Comparison of ENCODE assay signal across 8 cellular contexts in the genomic region with DNA sequence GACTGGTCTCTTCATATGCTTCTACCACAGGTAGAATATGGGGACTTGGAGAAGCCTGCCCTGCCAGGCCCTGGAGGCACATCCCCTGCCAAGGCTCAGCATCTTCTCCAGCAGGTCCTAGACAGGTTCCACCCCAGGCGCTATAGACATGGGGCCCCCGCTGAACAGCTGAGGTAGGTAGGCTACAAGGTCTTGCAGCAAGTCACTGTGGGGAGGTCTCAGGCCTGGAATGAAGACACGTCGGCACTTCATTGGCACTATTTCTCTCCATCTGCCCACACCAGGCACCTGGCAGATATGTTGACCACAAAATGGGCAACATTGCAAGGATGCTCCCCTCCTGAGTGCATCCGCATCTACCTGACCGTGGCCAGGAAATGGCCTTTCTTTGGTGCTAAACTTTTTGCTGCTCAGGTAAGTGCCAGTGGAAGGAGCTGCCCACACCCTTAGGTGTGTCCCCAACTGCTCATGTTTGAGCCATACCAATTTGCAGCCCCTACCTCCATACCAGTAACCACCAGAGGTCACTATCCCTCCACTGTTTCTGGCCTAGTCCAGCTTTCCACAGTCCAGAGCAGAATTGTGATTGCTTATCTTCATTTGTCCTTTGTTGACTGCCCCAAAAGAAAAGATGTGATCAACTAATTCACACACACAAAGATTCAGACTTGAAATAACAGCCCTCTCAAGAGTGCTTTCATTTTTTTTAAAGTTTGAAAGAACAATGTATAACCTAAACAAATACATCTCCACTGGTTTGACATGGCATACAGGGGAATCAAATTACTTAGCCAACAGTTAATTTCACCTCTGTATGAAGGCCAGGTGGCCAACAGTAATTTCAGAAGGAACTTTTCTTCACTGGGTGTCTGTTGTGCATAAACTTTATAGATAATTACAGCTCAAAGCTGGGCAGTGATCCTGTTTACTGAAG. TPM values are rescaled to one million over a fixed set of nuclear protein-coding genes. Genes with fewer than 3 reads are reported as not detected.
DNase-seq lines count a peak whose midpoint lies in the region; FAIRE-seq and TF ChIP-seq lines count a peak whose summit lies in the region.

No MANE protein-coding gene starts in this region.

- peaks cover 1% of the 10 kb centered on the region for H3K36me3 Mint-ChIP-seq in T-helper 2 cell treated with Interferon-gamma antibody and Interleukin-4, amounts not matched to agents 5 μg/mL and 100 μg/mL, for 36 hours (ENCODE audit: low read depth)

- H3K4me3 ChIP-seq in HEK293 (ENCODE audit: low read depth, low read length) (no peak overlapping the region), brain microvascular endothelial cell (ENCODE audit: low read depth, low read length) (no peak overlapping the region), kidney (ENCODE audit: low read length in 2 of 2) (no peak overlapping the region)

- no peaks in the 10 kb centered on the region for H3K9me3 Mint-ChIP-seq in T-helper 2 cell treated with Interferon-gamma antibody and Interleukin-4, amounts not matched to agents 5 μg/mL and 100 μg/mL, for 36 hours

- intact Hi-C loops in kidney (cut with DNase I) = loop anchor here (10.0 kb wide), 1 partner anchor 121 kb away; the partner anchor contains the start of gene RDH12

- H3K9me3 ChIP-seq in HEK293 (ENCODE audit: control insufficient read depth, insufficient read depth, low read depth, low read length) = no peaks in the 10 kb centered on the region
- no peaks in the 10 kb centered on the region for H3K9me3 ChIP-seq in kidney (ENCODE audit: control insufficient read depth in 1 of 2, low read length in 2 of 2)

- H3K27ac ChIP-seq in HEK293 (ENCODE audit: extremely low read depth, low read depth, low read length) (no peak overlapping the region), brain microvascular endothelial cell (no peak overlapping the region), kidney (ENCODE audit: low read depth in 2 of 2, low read length in 2 of 2) (no peak overlapping the region)

- CTCF ChIA-PET in HEK293 (lab: Yijun Ruan, JAX) = interaction anchor here (0.6 to 8.8 kb wide), 18 partner anchors 10 to 1223 kb away, joined by 3 to 131 read pairs (median 6); partner anchors contain the start of genes ARG2, PIGH and RDH12

- H3K4me1 ChIP-seq in HEK293 (ENCODE audit: control insufficient read depth, insufficient read depth, low read length) (no peaks in the 10 kb centered on the region), kidney (ENCODE audit: control insufficient read depth in 1 of 2, insufficient read depth in 1 of 2, low read depth in 1 of 2, low read length in 2 of 2) (peaks cover 2 to 9% of the 10 kb centered on the region in 2 donors)

- FAIRE-seq in kidney (lab: Jason Lieb, UNC) = no peak

- no peaks in the 10 kb centered on the region for H3K27me3 ChIP-seq in brain microvascular endothelial cell (replicated peaks)

- peak; percentile 25 for DNase-seq in activated CD8-positive, alpha-beta memory T cell treated with anti-CD3 and anti-CD28 coated beads, Interleukin-2, amount 50 U/mL, for 4 hours
- DNase-seq in activated CD8-positive, alpha-beta memory T cell treated with anti-CD3 and anti-CD28 coated beads for 24 hours = no peak
- DNase-seq in NOMO-1 treated with DMSO at 0.1 percent for 48 hours (lab: John Stamatoyannopoulos, UW; ENCODE audit: unreplicated experiment) (peak; percentile 6), brain microvascular endothelial cell (peak; percentile 43), kidney (no peak), superior temporal gyrus (ENCODE audit: extremely low spot score) (peak; percentile 57)
- no peak for DNase-seq in T-helper 2 cell treated with Interferon-gamma antibody and Interleukin-4, amounts not matched to agents 5 μg/mL and 100 μg/mL, for 36 hours (ENCODE audit: low spot score)

- H3K4me3 Mint-ChIP-seq in T-helper 2 cell treated with Interferon-gamma antibody and Interleukin-4, amounts not matched to agents 5 μg/mL and 100 μg/mL, for 36 hours = no peak overlapping the region

- no peak overlapping the region for H3K27ac Mint-ChIP-seq in T-helper 2 cell treated with Interferon-gamma antibody and Interleukin-4, amounts not matched to agents 5 μg/mL and 100 μg/mL, for 36 hours

- POLR2A ChIA-PET in HEK293 (lab: Yijun Ruan, JAX) = interaction anchor here (0.5 to 1.4 kb wide), 3 partner anchors 52 to 120 kb away, joined by 3 to 4 read pairs (median 3); no protein-coding TSS in a partner anchor

- H3K4me1 Mint-ChIP-seq in T-helper 2 cell treated with Interferon-gamma antibody and Interleukin-4, amounts not matched to agents 5 μg/mL and 100 μg/mL, for 36 hours (ENCODE audit: low read depth) = peaks cover 3% of the 10 kb centered on the region

- no peak overlapping the region for H3K9ac ChIP-seq in kidney (ENCODE audit: low read length in 2 of 2)

- H3K27me3 Mint-ChIP-seq in T-helper 2 cell treated with Interferon-gamma antibody and Interleukin-4, amounts not matched to agents 5 μg/mL and 100 μg/mL, for 36 hours (ENCODE audit: low read depth) = no peaks in the 10 kb centered on the region

- in situ Hi-C loops in brain microvascular endothelial cell (cut with HindIII; ENCODE audit: low pct_ligation_motif_present, low sequenced_read_pairs) = no loop called here

- TF ChIP-seq CTCF in HEK293 (tag by site-specific recombination; IDR thresholded peaks at IDR 0.05) (peak; percentile 77), brain microvascular endothelial cell (IDR thresholded peaks at IDR 0.05; ENCODE audit: low read depth, low read length, missing control alignments) (peak; percentile 86), kidney (IDR thresholded peaks at IDR 0.05; ENCODE audit: borderline replicate concordance, extremely low read depth, insufficient read depth) (peak; percentile 75)

- peaks cover 7 to 89% of the 10 kb centered on the region in 2 experiments for H3K36me3 ChIP-seq in HEK293 (ENCODE audit: control insufficient read depth in 2 of 2, insufficient read depth in 1 of 2, low read length in 2 of 2)
- no peaks in the 10 kb centered on the region for H3K36me3 ChIP-seq in brain microvascular endothelial cell (replicated peaks)
- H3K36me3 ChIP-seq in kidney (ENCODE audit: control insufficient read depth in 1 of 2, insufficient read depth in 2 of 2, low read length in 2 of 2) = peaks cover 4 to 17% of the 10 kb centered on the region in 2 donors

TF ChIP-seq in HEK293, 187 proteins besides CTCF, POLR2A, EP300 and RAD21 (continues in another document):
- TF ChIP-seq ZNF114 (tag by site-specific recombination; IDR thresholded peaks at IDR 0.05) (no peak), REPIN1 (tag by site-specific recombination; IDR thresholded peaks at IDR 0.05; ENCODE audit: low read depth) (no peak), ZFHX2 (tag by site-specific recombination; conservative IDR thresholded peaks at IDR 0.05) (no peak), ZFP41 (tag by site-specific recombination; IDR thresholded peaks at IDR 0.05; ENCODE audit: borderline replicate concordance) (no peak), ZNF555 (tag by site-specific recombination; conservative IDR thresholded peaks at IDR 0.05) (no peak), ZNF791 (tag by site-specific recombination; IDR thresholded peaks at IDR 0.05) (no peak), ZNF488 (tag by site-specific recombination; IDR thresholded peaks at IDR 0.05) (no peak)
- TF ChIP-seq, protein P1, sequence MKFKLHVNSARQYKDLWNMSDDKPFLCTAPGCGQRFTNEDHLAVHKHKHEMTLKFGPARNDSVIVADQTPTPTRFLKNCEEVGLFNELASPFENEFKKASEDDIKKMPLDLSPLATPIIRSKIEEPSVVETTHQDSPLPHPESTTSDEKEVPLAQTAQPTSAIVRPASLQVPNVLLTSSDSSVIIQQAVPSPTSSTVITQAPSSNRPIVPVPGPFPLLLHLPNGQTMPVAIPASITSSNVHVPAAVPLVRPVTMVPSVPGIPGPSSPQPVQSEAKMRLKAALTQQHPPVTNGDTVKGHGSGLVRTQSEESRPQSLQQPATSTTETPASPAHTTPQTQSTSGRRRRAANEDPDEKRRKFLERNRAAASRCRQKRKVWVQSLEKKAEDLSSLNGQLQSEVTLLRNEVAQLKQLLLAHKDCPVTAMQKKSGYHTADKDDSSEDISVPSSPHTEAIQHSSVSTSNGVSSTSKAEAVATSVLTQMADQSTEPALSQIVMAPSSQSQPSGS (tag by site-specific recombination; IDR thresholded peaks at IDR 0.05; ENCODE audit: low read depth) = no peak
- TF ChIP-seq, protein P2, sequence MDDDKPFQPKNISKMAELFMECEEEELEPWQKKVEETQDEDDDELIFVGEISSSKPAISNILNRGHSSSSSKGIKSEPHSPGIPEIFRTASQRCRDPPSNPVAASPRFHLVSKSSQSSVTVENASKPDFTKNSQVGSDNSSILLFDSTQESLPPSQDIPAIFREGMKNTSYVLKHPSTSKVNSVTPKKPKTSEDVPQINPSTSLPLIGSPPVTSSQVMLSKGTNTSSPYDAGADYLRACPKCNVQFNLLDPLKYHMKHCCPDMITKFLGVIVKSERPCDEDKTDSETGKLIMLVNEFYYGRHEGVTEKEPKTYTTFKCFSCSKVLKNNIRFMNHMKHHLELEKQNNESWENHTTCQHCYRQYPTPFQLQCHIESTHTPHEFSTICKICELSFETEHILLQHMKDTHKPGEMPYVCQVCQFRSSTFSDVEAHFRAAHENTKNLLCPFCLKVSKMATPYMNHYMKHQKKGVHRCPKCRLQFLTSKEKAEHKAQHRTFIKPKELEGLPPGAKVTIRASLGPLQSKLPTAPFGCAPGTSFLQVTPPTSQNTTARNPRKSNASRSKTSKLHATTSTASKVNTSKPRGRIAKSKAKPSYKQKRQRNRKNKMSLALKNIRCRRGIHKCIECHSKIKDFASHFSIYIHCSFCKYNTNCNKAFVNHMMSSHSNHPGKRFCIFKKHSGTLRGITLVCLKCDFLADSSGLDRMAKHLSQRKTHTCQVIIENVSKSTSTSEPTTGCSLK (tag by site-specific recombination; IDR thresholded peaks at IDR 0.05) = no peak

RNA-seq across cellular contexts. Expression of gene PIGH, which starts 16.1 kb away (rescaled TPM):
- 31.7 TPM for total RNA-seq in kidney
- polyA plus RNA-seq in kidney (ENCODE audit: insufficient read depth, low read depth, low replicate concordance) = 44.9 TPM

RNA-seq across cellular contexts. Expression of gene ARG2, which starts 35.7 kb away (rescaled TPM):
- 19.2 TPM for total RNA-seq in kidney
- 77.0 TPM for polyA plus RNA-seq in kidney (ENCODE audit: insufficient read depth, low read depth, low replicate concordance)

RNA-seq across cellular contexts. Expression of gene PLEKHH1, which starts 50.9 kb away (rescaled TPM):
- 26.2 TPM for total RNA-seq in kidney
- polyA plus RNA-seq in kidney (ENCODE audit: insufficient read depth, low read depth, low replicate concordance) = 9.1 TPM

Comparison
In these comparisons a context has a peak if more than half of its experiments do, and no peak if none do; other contexts are left out.
1. DNase-seq: peak in activated CD8-positive, alpha-beta memory T cell treated with anti-CD3 and anti-CD28 coated beads, Interleukin-2, amount 50 U/mL, for 4 hours (single experiment), NOMO-1 treated with DMSO at 0.1 percent for 48 hours (single experiment), brain microvascular endothelial cell (single experiment) and superior temporal gyrus (single experiment); none in activated CD8-positive, alpha-beta memory T cell treated with anti-CD3 and anti-CD28 coated beads for 24 hours (single experiment), kidney (single experiment) and T-helper 2 cell treated with Interferon-gamma antibody and Interleukin-4, amounts not matched to agents 5 μg/mL and 100 μg/mL, for 36 hours (single experiment).
2. Peak in every context shown above with its lines, with median percentiles within 50 percentile points of each other: CTCF ChIP-seq.